In the genomic region with DNA sequence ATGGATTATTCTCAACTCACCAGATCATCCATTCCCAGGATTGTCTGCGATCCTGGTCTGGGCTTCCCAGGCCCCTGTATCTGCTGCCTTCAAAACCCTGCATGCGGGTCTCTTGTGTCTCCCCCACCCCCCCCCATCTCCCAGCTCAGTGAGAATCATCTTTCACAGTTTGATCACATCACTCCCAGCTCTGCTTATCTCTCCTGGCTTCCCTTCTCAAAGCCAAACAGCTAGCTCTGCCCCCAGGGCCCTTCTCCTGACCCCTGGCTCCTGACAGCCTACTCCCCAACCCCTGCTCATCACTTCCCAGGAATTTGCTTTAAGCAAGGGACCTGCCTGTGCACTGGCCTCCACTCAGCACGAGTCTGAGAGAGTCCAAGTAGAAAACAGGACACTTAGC, we compare ENCODE assay signal across 30 cellular contexts.
A peak's percentile ranks its signal among the peaks of the same experiment; 100 is the strongest.
DNase-seq lines count a peak whose midpoint lies in the region; TF ChIP-seq lines count a peak whose summit lies in the region.
"Had no signal": no experiment of that assay in that cellular context is flagged by ENCODE, and none has a peak within 500 bp of the region (broad histone marks: within the 10 kb centered on the region; RNA-seq: fewer than 3 reads in every experiment).

No MANE protein-coding gene starts in this region.

- H3K9ac ChIP-seq in trophoblast cell (ENCODE audit: low read length): no peak overlapping the region

- H2AFZ ChIP-seq in trophoblast cell (ENCODE audit: insufficient read depth, low read length, poor library complexity): no peak overlapping the region
- H2AFZ ChIP-seq: hepatocyte had no signal

- no peak overlapping the region for H2BK12ac ChIP-seq in trophoblast cell (ENCODE audit: low read length)

- DNase-seq in EH (ENCODE audit: low read depth) (peak; percentile 25), RPMI7951 (ENCODE audit: low read depth) (peak; percentile 68), islet precursor cell (peak; percentile 98), trophoblast cell (peak; percentile 30 to 62), NCI-H2029 treated with DMSO at 0.1 percent for 48 hours (lab: John Stamatoyannopoulos, UW) (no peak), Peyer's patch (no peak)
- no peak for DNase-seq in activated effector memory CD4-positive, alpha-beta T cell treated with Interleukin-2 at 50 U/mL for 16 hours
- DNase-seq: ACHN; activated CD4-positive, alpha-beta T cell treated with anti-CD3 and anti-CD28 coated beads for 4 hours; activated CD8-positive, alpha-beta T cell treated with anti-CD3 and anti-CD28 coated beads, Interleukin-2, amount 10 ng/mL, durations not matched to agents 7 days and 5 days; activated naive CD4-positive, alpha-beta T cell treated with anti-CD3 and anti-CD28 coated beads, Interleukin-2, amount 50 U/mL, for 16 hours; brain microvascular endothelial cell; CD8-positive, alpha-beta memory T cell; left cardiac atrium; NCI-H1092 treated with DMSO at 0.1 percent for 48 hours; NCI-H187; NCI-H2171; NCI-H510A; NK-92 treated with Interleukin-12 subunit alpha and Interleukin-12 subunit beta, amount 100 ng/mL, for 24 hours; PC-3; posterior cingulate gyrus; right cardiac atrium; SHP77; stimulated activated naive CD4-positive, alpha-beta T cell treated with Interleukin-2 at 50 U/mL for 16 hours; SW 1271; T-helper 9 cell had no signal

- no peak overlapping the region for H3K23ac ChIP-seq in trophoblast cell (ENCODE audit: low read length)

- TF ChIP-seq POLR2A in Peyer's patch (IDR thresholded peaks at IDR 0.05): no peak

- H3K4me2 ChIP-seq in trophoblast cell (ENCODE audit: low read length): peak overlapping the region; percentile 5
- H3K4me2 ChIP-seq: hepatocyte, smooth muscle cell had no signal

- H3K9me3 ChIP-seq in trophoblast cell (ENCODE audit: insufficient read depth, low read depth, low read length): no peaks in the 10 kb centered on the region
- H3K9me3 ChIP-seq in Peyer's patch: no peaks in the 10 kb centered on the region

- H2BK120ac ChIP-seq in trophoblast cell (ENCODE audit: insufficient read depth, low read length, poor library complexity): peak overlapping the region; percentile 61

- H3K18ac ChIP-seq in trophoblast cell (ENCODE audit: low read length): no peak overlapping the region

- H4K8ac ChIP-seq in trophoblast cell (ENCODE audit: low read depth, low read length): no peak overlapping the region

- peaks cover 43% of the 10 kb centered on the region for H3K79me1 ChIP-seq in trophoblast cell (ENCODE audit: low read length)

- H3K4me3 ChIP-seq in trophoblast cell (ENCODE audit: low read depth, low read length) (no peak overlapping the region), Peyer's patch (no peak overlapping the region)
- H3K4me3 ChIP-seq: gastroesophageal sphincter, hepatocyte, smooth muscle cell, suprapubic skin had no signal

- peak overlapping the region; percentile 85 for H2BK5ac ChIP-seq in trophoblast cell (ENCODE audit: low read depth, low read length, poor library complexity)

- peak overlapping the region; percentile 83 for H4K91ac ChIP-seq in trophoblast cell (ENCODE audit: low read depth, low read length)

- H4K12ac ChIP-seq in trophoblast cell (ENCODE audit: low read depth, low read length): no peak overlapping the region

- H3K4me1 ChIP-seq in trophoblast cell (ENCODE audit: control insufficient read depth in 1 of 2, insufficient read depth in 2 of 2, low read length in 2 of 2) (peaks cover 40 to 54% of the 10 kb centered on the region in 2 experiments), Peyer's patch (no peaks in the 10 kb centered on the region)

- H3K14ac ChIP-seq in trophoblast cell (ENCODE audit: low read length): no peak overlapping the region

- H3K27me3 ChIP-seq in trophoblast cell (ENCODE audit: insufficient read depth, low read length): no peaks in the 10 kb centered on the region
- no peaks in the 10 kb centered on the region for H3K27me3 ChIP-seq in Peyer's patch
- H3K27me3 ChIP-seq: brain microvascular endothelial cell, gastroesophageal sphincter, hepatocyte, suprapubic skin had no signal

- no CpG with 5 or more reads among the region's 3 CpGs for WGBS in trophoblast cell (ENCODE audit: extremely low coverage, insufficient coverage, insufficient read length)

- peaks cover 16% of the 10 kb centered on the region for H3K79me2 ChIP-seq in trophoblast cell (ENCODE audit: control insufficient read depth, insufficient read depth, low read length, poor library complexity)
- H3K79me2 ChIP-seq: hepatocyte had no signal

- H2AK5ac ChIP-seq in trophoblast cell (ENCODE audit: low read length): no peak overlapping the region

- H3K36me3 ChIP-seq in trophoblast cell (ENCODE audit: control insufficient read depth in 1 of 2, insufficient read depth in 2 of 2, low read length in 2 of 2): no peaks in the 10 kb centered on the region
- no peaks in the 10 kb centered on the region for H3K36me3 ChIP-seq in Peyer's patch
- H3K36me3 ChIP-seq: brain microvascular endothelial cell, gastroesophageal sphincter, suprapubic skin had no signal

- TF ChIP-seq CTCF in Peyer's patch (IDR thresholded peaks at IDR 0.05): no peak

- peak overlapping the region; percentile 85 for H3K27ac ChIP-seq in trophoblast cell (ENCODE audit: low read depth, low read length)
- H3K27ac ChIP-seq in Peyer's patch: no peak overlapping the region
- H3K27ac ChIP-seq: brain microvascular endothelial cell, hepatocyte, suprapubic skin had no signal

- no peak overlapping the region for H3K4ac ChIP-seq in trophoblast cell (ENCODE audit: low read depth, low read length)

Comparison
In these comparisons a context has a peak if more than half of its experiments do, and no peak if none do; other contexts are left out.
1. DNase-seq: peak in EH (single experiment), RPMI7951 (single experiment), islet precursor cell (single experiment) and trophoblast cell (2 of 2); none in NCI-H2029 treated with DMSO at 0.1 percent for 48 hours (single experiment), activated effector memory CD4-positive, alpha-beta T cell treated with Interleukin-2 at 50 U/mL for 16 hours (single experiment) and Peyer's patch (0 of 3).